In genomic region chr9:112858005-112858404, GRCh38 we compare ENCODE assay signal across 25 cellular contexts. TPM values are rescaled to one million over a fixed set of nuclear protein-coding genes. Genes with fewer than 3 reads are reported as not detected.
"Had no signal": no experiment of that assay in that cellular context is flagged by ENCODE, and none has a peak within 500 bp of the region (broad histone marks: within the 10 kb centered on the region; RNA-seq: fewer than 3 reads in every experiment).

No MANE protein-coding gene starts in this region.

- H3K27ac Mint-ChIP-seq: activated CD8-positive, alpha-beta T cell treated with anti-CD3 and anti-CD28 coated beads, Interleukin-2, amount 10 ng/mL, durations not matched to agents 7 days and 5 days; activated naive CD4-positive, alpha-beta T cell treated with anti-CD3 and anti-CD28 coated beads, Interleukin-2, amount 50 U/mL, for 24 hours; activated T-helper 1 cell treated with anti-CD3 and anti-CD28 coated beads, Interleukin-12 subunit alpha, Interleukin-12 subunit beta, Interleukin-2, Interleukin-4 antibody, amounts not matched to agents 30 ng/mL and 10 ng/mL and 1 ng/mL, durations not matched to agents 14 hours and 24 hours and 36 hours; brain; natural killer cell treated with Interleukin-12 subunit alpha and Interleukin-12 subunit beta and Interleukin-15 and Interleukin-18, amount 100 ng/mL, for 72 hours had no signal

- H3K4me1 ChIP-seq: foreskin keratinocyte had no signal

- H3K9me3 ChIP-seq: pancreas, psoas muscle, right atrium auricular region, suprapubic skin, tibial nerve had no signal

- H3K27ac ChIP-seq: foreskin keratinocyte, hepatocyte, pancreas, psoas muscle, right atrium auricular region, suprapubic skin, tibial nerve, WERI-Rb-1 had no signal

- H3K36me3 ChIP-seq: pancreas, right atrium auricular region had no signal

- H3K27me3 Mint-ChIP-seq: activated naive CD4-positive, alpha-beta T cell treated with anti-CD3 and anti-CD28 coated beads, Interleukin-2, amount 50 U/mL, for 24 hours; natural killer cell treated with Interleukin-12 subunit alpha and Interleukin-12 subunit beta and Interleukin-15 and Interleukin-18, amount 100 ng/mL, for 72 hours; stimulated activated naive CD8-positive, alpha-beta T cell treated with anti-CD3 and anti-CD28 coated beads, Interleukin-15, Interleukin-2, amounts not matched to agents 100 ng/mL and 50 ng/mL, for 24 hours had no signal

- H3K4me3 ChIP-seq: hepatocyte, pancreas, psoas muscle, right atrium auricular region, suprapubic skin, tibial nerve had no signal

- DNase-seq: activated CD4-positive, alpha-beta T cell treated with anti-CD3 and anti-CD28 coated beads for 1 hour; activated CD4-positive, alpha-beta T cell treated with anti-CD3 and anti-CD28 coated beads, Interleukin-2, amount 50 U/mL, for 1 hour; activated CD8-positive, alpha-beta T cell treated with anti-CD3 and anti-CD28 coated beads, Interleukin-2, amount 10 ng/mL, durations not matched to agents 7 days and 5 days; activated gamma-delta T cell; effector memory CD4-positive, alpha-beta T cell; foreskin keratinocyte; immature natural killer cell; pancreas; psoas muscle; stimulated activated CD4-positive, alpha-beta T cell treated with anti-CD3 and anti-CD28 coated beads, Interleukin-4, amount 100 ng/mL, for 24 hours; WERI-Rb-1 had no signal

- ATAC-seq: activated CD8-positive, alpha-beta T cell treated with anti-CD3 and anti-CD28 coated beads, Interleukin-2, amount 10 ng/mL, durations not matched to agents 7 days and 5 days; foreskin keratinocyte; natural killer cell treated with Interleukin-12 subunit alpha and Interleukin-12 subunit beta and Interleukin-15 and Interleukin-18, amount 100 ng/mL, for 72 hours; psoas muscle had no signal

- H3K4me3 Mint-ChIP-seq: activated CD8-positive, alpha-beta T cell treated with anti-CD3 and anti-CD28 coated beads, Interleukin-2, amount 10 ng/mL, durations not matched to agents 7 days and 5 days; activated naive CD4-positive, alpha-beta T cell treated with anti-CD3 and anti-CD28 coated beads, Interleukin-2, amount 50 U/mL, for 24 hours; activated T-helper 1 cell treated with anti-CD3 and anti-CD28 coated beads, Interleukin-12 subunit alpha, Interleukin-12 subunit beta, Interleukin-2, Interleukin-4 antibody, amounts not matched to agents 30 ng/mL and 10 ng/mL and 1 ng/mL, durations not matched to agents 14 hours and 24 hours and 36 hours; brain; immature natural killer cell; natural killer cell treated with Interleukin-12 subunit alpha and Interleukin-12 subunit beta and Interleukin-15 and Interleukin-18, amount 100 ng/mL, for 72 hours; stimulated activated naive CD8-positive, alpha-beta T cell treated with anti-CD3 and anti-CD28 coated beads, Interleukin-15, Interleukin-2, amounts not matched to agents 100 ng/mL and 50 ng/mL, for 24 hours had no signal

- H3K9me3 Mint-ChIP-seq: activated naive CD4-positive, alpha-beta T cell treated with anti-CD3 and anti-CD28 coated beads, Interleukin-2, amount 50 U/mL, for 24 hours; activated T-helper 1 cell treated with anti-CD3 and anti-CD28 coated beads, Interleukin-12 subunit alpha, Interleukin-12 subunit beta, Interleukin-2, Interleukin-4 antibody, amounts not matched to agents 30 ng/mL and 10 ng/mL and 1 ng/mL, durations not matched to agents 14 hours and 24 hours and 36 hours; brain; immature natural killer cell; natural killer cell treated with Interleukin-12 subunit alpha and Interleukin-12 subunit beta and Interleukin-15 and Interleukin-18, amount 100 ng/mL, for 72 hours; stimulated activated naive CD8-positive, alpha-beta T cell treated with anti-CD3 and anti-CD28 coated beads, Interleukin-15, Interleukin-2, amounts not matched to agents 100 ng/mL and 50 ng/mL, for 24 hours had no signal

- H3K36me3 Mint-ChIP-seq: natural killer cell treated with Interleukin-12 subunit alpha and Interleukin-12 subunit beta and Interleukin-15 and Interleukin-18, amount 100 ng/mL, for 72 hours had no signal

- H3K27me3 ChIP-seq: foreskin keratinocyte, hepatocyte, pancreas, right atrium auricular region, suprapubic skin, tibial nerve had no signal

RNA-seq across cellular contexts. Expression of gene SLC46A2, which starts 32.7 kb away (rescaled TPM):
- total RNA-seq: activated CD8-positive, alpha-beta T cell treated with anti-CD3 and anti-CD28 coated beads, Interleukin-2, amount 10 ng/mL, durations not matched to agents 7 days and 5 days; activated T-helper 1 cell treated with anti-CD3 and anti-CD28 coated beads, Interleukin-12 subunit alpha, Interleukin-12 subunit beta, Interleukin-2, Interleukin-4 antibody, amounts not matched to agents 30 ng/mL and 10 ng/mL and 1 ng/mL, durations not matched to agents 14 hours and 24 hours and 36 hours; dermis microvascular lymphatic vessel endothelial cell; foreskin keratinocyte; hepatocyte; kidney epithelial cell; left lobe of liver; lung microvascular endothelial cell; natural killer cell treated with Interleukin-12 subunit alpha and Interleukin-12 subunit beta and Interleukin-15 and Interleukin-18, amount 100 ng/mL, for 72 hours; psoas muscle had no signal
- polyA plus RNA-seq: aorta, foreskin keratinocyte, hepatocyte, pancreas had no signal
